8 cellular contexts compared by ENCODE assay signal in genomic region chr4:139301143-139301820, GRCh38. TPM values are rescaled to one million over a fixed set of nuclear protein-coding genes. Genes with fewer than 3 reads are reported as not detected.
DNase-seq lines count a peak whose midpoint lies in the region; ATAC-seq and TF ChIP-seq lines count a peak whose summit lies in the region.

NAA15 (plus strand) TSS chr4:139301505; CDS start chr4:139301778, 273 bp downstream.

- H3K4me1 ChIP-seq in CD8-positive, alpha-beta T cell (ENCODE audit: insufficient read depth, low read length) = peaks cover 28% of the 10 kb centered on the region
- H3K4me1 ChIP-seq in lung (ENCODE audit: control insufficient read depth in 2 of 2, insufficient read depth in 2 of 2, low read length in 2 of 2) = peaks cover 0 to 4% of the 10 kb centered on the region in 2 donors

- peak within 1 kb of the TSS; percentile 98 for H3K27ac Mint-ChIP-seq in CD8-positive, alpha-beta T cell

- intact Hi-C loops in CD8-positive, alpha-beta T cell (cut with DNase I, micrococcal nuclease) = loop anchor here (1.0 to 5.0 kb wide), 6 partner anchors 124 to 851 kb away; partner anchors contain the start of genes NOCT (in 2 of the 2), SETD7 (in 2 of the 2), ELF2 (in 1 of the 2) and MAML3 (in 1 of the 2)

- no peaks in the 10 kb centered on the region for H3K36me3 ChIP-seq in CD8-positive, alpha-beta T cell (ENCODE audit: insufficient read depth, low read length)
- H3K36me3 ChIP-seq in lung (ENCODE audit: control insufficient read depth in 2 of 2, insufficient read depth in 2 of 2, low read length in 2 of 2) = no peaks in the 10 kb centered on the region

- DNase-seq in CD8-positive, alpha-beta T cell = peak; percentile 94 to 98 (median 97)
- peak; percentile 98 for DNase-seq in HS-27A (ENCODE audit: low read depth)
- DNase-seq in NK-92 (lab: John Stamatoyannopoulos, UW; ENCODE audit: unreplicated experiment) = peak; percentile 86
- peak; percentile 95 for DNase-seq in activated CD8-positive, alpha-beta memory T cell treated with anti-CD3 and anti-CD28 coated beads for 1 hour (ENCODE audit: extremely low read depth in 1 of 2, low read depth in 1 of 2)
- peak; percentile 97 for DNase-seq in effector CD4-positive, alpha-beta T cell
- DNase-seq in lung (ENCODE audit: low spot score) = peak; percentile 98
- peak; percentile 89 to 98 (median 95) for DNase-seq in stimulated activated CD4-positive, alpha-beta T cell treated with anti-CD3 and anti-CD28 coated beads, TNF-alpha, amount 100 ng/mL, for 4 hours (ENCODE audit: low read depth in 3 of 3)

- POLR2A ChIA-PET in CD8-positive, alpha-beta T cell (lab: Charles Lee) = interaction anchor here (0.7 to 3.5 kb wide), 15 partner anchors 10 to 286 kb away, joined by 3 to 34 read pairs (median 4); partner anchors contain the start of genes ELF2, NOCT, RAB33B and SETD7

- peak within 1 kb of the TSS; percentile 90 for H3K4me3 ChIP-seq in CD8-positive, alpha-beta T cell (ENCODE audit: low read depth, low read length)
- H3K4me3 ChIP-seq in lung = peak within 1 kb of the TSS; percentile 88

- H3K4me3 Mint-ChIP-seq in CD8-positive, alpha-beta T cell = peak within 1 kb of the TSS; percentile 99

- H3K27ac ChIP-seq in CD8-positive, alpha-beta T cell (ENCODE audit: low read depth, low read length) = peak within 1 kb of the TSS; percentile 75
- peak within 1 kb of the TSS; percentile 96 to 97 for H3K27ac ChIP-seq in lung (ENCODE audit: low read depth in 1 of 2, low read length in 1 of 2)

- peaks cover 60% of the 10 kb centered on the region for H3K4me1 Mint-ChIP-seq in CD8-positive, alpha-beta T cell (ENCODE audit: low read depth)

- ATAC-seq in CD8-positive, alpha-beta T cell = peak; percentile 89
- ATAC-seq in GM19467 (IDR thresholded peaks at IDR 0.05; ENCODE audit: unreplicated experiment) (peak; percentile 82), lung (ENCODE audit: insufficient read depth, low FRiP score) (peak; percentile 94)

- no peaks in the 10 kb centered on the region for H3K9me3 ChIP-seq in CD8-positive, alpha-beta T cell (ENCODE audit: low read length)
- H3K9me3 ChIP-seq in lung (ENCODE audit: control insufficient read depth in 2 of 2, insufficient read depth in 1 of 2, low read length in 1 of 2) = peaks cover 0 to 2% of the 10 kb centered on the region in 2 donors

- whole genome bisulfite sequencing in lung, 2 donors = 0% methylated on average over 59 of the region's 59 CpGs

- CTCF ChIA-PET in CD8-positive, alpha-beta T cell (lab: Charles Lee) = interaction anchor here (1.1 to 3.3 kb wide), 5 partner anchors 10 to 270 kb away, joined by 3 to 12 read pairs (median 5); no protein-coding TSS in a partner anchor

- H3K36me3 Mint-ChIP-seq in CD8-positive, alpha-beta T cell = peaks cover 39% of the 10 kb centered on the region

- no peak for TF ChIP-seq CTCF in CD8-positive, alpha-beta T cell (IDR thresholded peaks at IDR 0.05)
- TF ChIP-seq CTCF in lung (IDR thresholded peaks at IDR 0.05; ENCODE audit: control extremely low read depth, extremely low read depth) = no peak

- peaks cover 2% of the 10 kb centered on the region for H3K9me3 Mint-ChIP-seq in CD8-positive, alpha-beta T cell

- H3K27me3 ChIP-seq in CD8-positive, alpha-beta T cell (ENCODE audit: insufficient read depth, low read length) = no peaks in the 10 kb centered on the region
- H3K27me3 ChIP-seq in lung (ENCODE audit: control insufficient read depth, insufficient read depth) = no peaks in the 10 kb centered on the region

- H3K27me3 Mint-ChIP-seq in CD8-positive, alpha-beta T cell (ENCODE audit: low read depth) = no peaks in the 10 kb centered on the region

RNA-seq across cellular contexts. Expression of gene NAA15, which starts in this region (rescaled TPM):
- total RNA-seq in CD8-positive, alpha-beta T cell = 10 to 100 TPM; 55.8 to 59.0 TPM
- 10 to 100 TPM; 35.1 to 41.3 TPM for total RNA-seq in lung
- polyA plus RNA-seq in lung = 10 to 100 TPM in 1 of 2 donors, 1 to 10 TPM in 1; 5.7 to 10.5 TPM

Comparison
In these comparisons a context has a peak if more than half of its experiments do, and no peak if none do; other contexts are left out.
1. Peak in every context shown above with its lines: DNase-seq, ATAC-seq, H3K4me3 ChIP-seq and H3K27ac ChIP-seq.